Comparison of ENCODE assay signal across 26 cellular contexts in the genomic region with DNA sequence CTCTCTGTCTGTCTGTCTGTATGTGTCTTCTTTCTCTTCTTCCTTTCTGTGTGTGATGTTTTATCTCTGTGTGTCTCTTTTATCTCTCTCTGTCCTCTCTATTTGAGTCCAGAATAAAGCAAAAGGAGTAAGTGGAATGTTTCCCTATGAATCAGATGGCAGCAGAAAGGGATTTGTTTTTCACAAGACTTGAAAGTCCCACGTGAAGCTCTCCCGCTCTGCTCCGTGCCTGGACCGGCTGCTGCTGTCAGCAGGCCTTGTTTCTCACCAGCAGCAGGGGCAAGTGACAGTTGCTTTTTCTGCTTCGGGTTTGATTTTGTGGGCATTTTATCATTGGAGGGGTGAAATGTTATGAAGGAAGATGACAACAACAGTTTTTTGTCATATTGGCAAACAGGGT.
DNase-seq lines count a peak whose midpoint lies in the region; ATAC-seq, FAIRE-seq and TF ChIP-seq lines count a peak whose summit lies in the region.
"Had no signal": no experiment of that assay in that cellular context is flagged by ENCODE, and none has a peak within 500 bp of the region (broad histone marks: within the 10 kb centered on the region; RNA-seq: fewer than 3 reads in every experiment).

No MANE protein-coding gene starts in this region.

- H3K9me3 ChIP-seq in mesenchymal stem cell (ENCODE audit: control insufficient read depth, low read length) = peaks cover 37% of the 10 kb centered on the region

- H3K9ac ChIP-seq in mesenchymal stem cell (ENCODE audit: low read length) = peak overlapping the region; percentile 0
- H3K9ac ChIP-seq: KMS-11 had no signal

- H2AK5ac ChIP-seq in mesenchymal stem cell (ENCODE audit: low read length, severe bottlenecking) = no peak overlapping the region

- H3K27me3 ChIP-seq in mesenchymal stem cell (ENCODE audit: control insufficient read depth in 1 of 2, insufficient read depth in 1 of 2, low read length in 2 of 2) = no peaks in the 10 kb centered on the region
- H3K27me3 ChIP-seq: hepatocyte had no signal

- no peak overlapping the region for H2BK5ac ChIP-seq in mesenchymal stem cell (ENCODE audit: low read depth, low read length, poor library complexity, severe bottlenecking)

- no peak overlapping the region for H2BK12ac ChIP-seq in mesenchymal stem cell (ENCODE audit: low read length in 2 of 2)

- H4K8ac ChIP-seq in mesenchymal stem cell (ENCODE audit: low read length) = no peak overlapping the region

- H3K23ac ChIP-seq in mesenchymal stem cell (ENCODE audit: low read length in 2 of 2) = no peak overlapping the region

- DNase-seq in LHCN-M2 (ENCODE audit: low read depth) = peak; percentile 10
- DNase-seq in choroid plexus epithelial cell (ENCODE audit: low read depth) = peak; percentile 57
- DNase-seq in mesenchymal stem cell = no peak
- peak in 18 of 49 donors; percentile 3 to 34 (median 7) for DNase-seq in substantia nigra (lab: John Stamatoyannopoulos, UW)
- no peak for DNase-seq in D721Med (ENCODE audit: insufficient read length, low spot score)
- DNase-seq in T1000 (lab: John Stamatoyannopoulos, UW) = no peak
- DNase-seq: activated CD4-positive, alpha-beta T cell treated with anti-CD3 and anti-CD28 coated beads, Interleukin-2, amount 50 U/mL, for 48 hours; activated naive CD4-positive, alpha-beta T cell treated with anti-CD3 and anti-CD28 coated beads for 36 hours; CD4-positive, alpha-beta T cell; central memory CD4-positive, alpha-beta T cell; DMS 273 treated with DMSO at 0.1 percent for 48 hours; EL; HFFc6; natural killer cell; NCI-H146; NCI-H446 treated with DMSO at 0.1 percent for 48 hours; NCI-H82; stimulated activated CD4-positive, alpha-beta T cell treated with anti-CD3 and anti-CD28 coated beads, Interleukin-12 subunit alpha, Interleukin-12 subunit beta, amount 100 ng/mL, for 4 hours; stimulated activated CD4-positive, alpha-beta T cell treated with anti-CD3 and anti-CD28 coated beads, Interleukin-4, amount 100 ng/mL, for 24 hours; T-cell had no signal

- no peak overlapping the region for H3K18ac ChIP-seq in mesenchymal stem cell (ENCODE audit: low read depth in 1 of 2, low read length in 2 of 2)

- H3K27ac ChIP-seq in mesenchymal stem cell (ENCODE audit: low read length, poor library complexity, severe bottlenecking) (no peak overlapping the region), substantia nigra (ENCODE audit: low read depth, low read length, poor library complexity, severe bottlenecking) (peak overlapping the region; percentile 10)
- H3K27ac ChIP-seq: hepatocyte, KMS-11 had no signal

- H2AFZ ChIP-seq in mesenchymal stem cell (ENCODE audit: low read depth, low read length) = no peak overlapping the region
- H2AFZ ChIP-seq: hepatocyte had no signal

- no peak overlapping the region for H3K14ac ChIP-seq in mesenchymal stem cell (ENCODE audit: low read length in 2 of 2)

- no peak overlapping the region for H2BK120ac ChIP-seq in mesenchymal stem cell (ENCODE audit: low read depth, low read length)

- no peak for ATAC-seq in HG03469 (IDR thresholded peaks at IDR 0.05; ENCODE audit: unreplicated experiment)
- ATAC-seq: GM23338; left lobe of liver; natural killer cell; stimulated activated effector memory CD8-positive, alpha-beta T cell treated with anti-CD3 and anti-CD28 coated beads, Interleukin-12 subunit alpha, Interleukin-12 subunit beta, amount 100 ng/mL, for 72 hours; T-cell had no signal

- 88% methylated on average over 5 of the region's 5 CpGs for WGBS in mesenchymal stem cell

- H3K4me3 ChIP-seq in choroid plexus epithelial cell (ENCODE audit: low read depth, low read length) (no peak overlapping the region), mesenchymal stem cell (ENCODE audit: insufficient read depth in 1 of 2, low read depth in 1 of 2, low read length in 2 of 2) (no peak overlapping the region)
- H3K4me3 ChIP-seq: GM23338, hepatocyte had no signal

- H3K36me3 ChIP-seq in mesenchymal stem cell (ENCODE audit: control insufficient read depth in 1 of 2, insufficient read depth in 2 of 2, low read depth in 1 of 2, low read length in 2 of 2) = no peaks in the 10 kb centered on the region

- H4K91ac ChIP-seq in mesenchymal stem cell (ENCODE audit: low read length) = no peak overlapping the region

- H3K79me1 ChIP-seq in mesenchymal stem cell (replicated peaks; ENCODE audit: low read length, poor library complexity, severe bottlenecking) = no peaks in the 10 kb centered on the region

- TF ChIP-seq CTCF in choroid plexus epithelial cell (conservative IDR thresholded peaks at IDR 0.05; ENCODE audit: low read depth, low read length) = no peak
- no peak for TF ChIP-seq CTCF in D721Med (IDR thresholded peaks at IDR 0.05; ENCODE audit: insufficient read depth, missing control alignments)

- H3K4ac ChIP-seq in mesenchymal stem cell (ENCODE audit: low read depth in 1 of 2, low read length in 2 of 2) = no peak overlapping the region

- no peak overlapping the region for H2BK15ac ChIP-seq in mesenchymal stem cell (ENCODE audit: low read depth, poor library complexity, severe bottlenecking)

- no peak for FAIRE-seq in D721Med (lab: Jason Lieb, UNC)

- H3K4me1 ChIP-seq in mesenchymal stem cell (ENCODE audit: control insufficient read depth, insufficient read depth, low read depth, low read length) = peaks cover 6% of the 10 kb centered on the region

- no peak overlapping the region for H3K4me2 ChIP-seq in mesenchymal stem cell (ENCODE audit: low read length, poor library complexity, severe bottlenecking)
- H3K4me2 ChIP-seq: GM23338, hepatocyte, KMS-11 had no signal

Comparison
In these comparisons a context has a peak if more than half of its experiments do, and no peak if none do; other contexts are left out.
1. DNase-seq: peak in LHCN-M2 (single experiment) and choroid plexus epithelial cell (single experiment); none in mesenchymal stem cell (single experiment), D721Med (single experiment) and T1000 (single experiment).